Comparison of ENCODE assay signal across 8 cellular contexts in genomic region chr1:3795453-3796214, GRCh38. TPM values are rescaled to one million over a fixed set of nuclear protein-coding genes. Genes with fewer than 3 reads are reported as not detected.
DNase-seq lines count a peak whose midpoint lies in the region; ATAC-seq and TF ChIP-seq lines count a peak whose summit lies in the region.

No MANE protein-coding gene starts in this region.

- H3K27ac ChIP-seq in KMS-11 (peak overlapping the region; percentile 36; the same call in 1 of the 2 replicates), dorsolateral prefrontal cortex (peak overlapping the region in 36 of 59 donors; percentile 1 to 89 (median 77))

- peaks cover 3% of the 10 kb centered on the region for H3K36me3 Mint-ChIP-seq in activated naive CD4-positive, alpha-beta T cell treated with anti-CD3 and anti-CD28 coated beads for 36 hours (ENCODE audit: low read depth)
- no peaks in the 10 kb centered on the region for H3K36me3 Mint-ChIP-seq in natural killer cell treated with Interleukin-12 subunit alpha and Interleukin-12 subunit beta and Interleukin-15 and Interleukin-18, amount 100 ng/mL, for 72 hours

- no peaks in the 10 kb centered on the region for H4K20me1 ChIP-seq in KMS-11 (ENCODE audit: insufficient read depth)

- H3K27ac Mint-ChIP-seq in activated naive CD4-positive, alpha-beta T cell treated with anti-CD3 and anti-CD28 coated beads for 36 hours = no peak overlapping the region
- H3K27ac Mint-ChIP-seq in natural killer cell treated with Interleukin-12 subunit alpha and Interleukin-12 subunit beta and Interleukin-15 and Interleukin-18, amount 100 ng/mL, for 72 hours = peak overlapping the region; percentile 46 to 81

- ATAC-seq in natural killer cell treated with Interleukin-12 subunit alpha and Interleukin-12 subunit beta and Interleukin-15 and Interleukin-18, amount 100 ng/mL, for 72 hours = peak in 1 of 2 donors; percentile 55

- H3K27me3 ChIP-seq in KMS-11 (ENCODE audit: insufficient read depth, low read depth) (peaks cover 18% of the 10 kb centered on the region), dorsolateral prefrontal cortex (no peaks in the 10 kb centered on the region)

- peak overlapping the region; percentile 83 for H3K4me3 Mint-ChIP-seq in activated naive CD4-positive, alpha-beta T cell treated with anti-CD3 and anti-CD28 coated beads for 36 hours
- peak overlapping the region; percentile 88 for H3K4me3 Mint-ChIP-seq in natural killer cell treated with Interleukin-12 subunit alpha and Interleukin-12 subunit beta and Interleukin-15 and Interleukin-18, amount 100 ng/mL, for 72 hours

- H3K4me3 ChIP-seq in KMS-11 (IDR thresholded peaks at IDR 0.05; ENCODE audit: insufficient read depth, low read depth, low read length) = no peak overlapping the region
- H3K4me3 ChIP-seq in dorsolateral prefrontal cortex = peak overlapping the region; percentile 56 to 99 (median 92)

- H3K36me3 ChIP-seq in KMS-11 (ENCODE audit: insufficient read depth) = no peaks in the 10 kb centered on the region

- no peak for DNase-seq in activated naive CD4-positive, alpha-beta T cell treated with anti-CD3 and anti-CD28 coated beads for 36 hours
- no peak for DNase-seq in activated naive CD4-positive, alpha-beta T cell treated with anti-CD3 and anti-CD28 coated beads, Interleukin-2, amount 50 U/mL, for 16 hours
- DNase-seq in dorsolateral prefrontal cortex = no peak
- no peak for DNase-seq in natural killer cell treated with Interleukin-12 subunit alpha and Interleukin-12 subunit beta and Interleukin-15 and Interleukin-18, amount 100 ng/mL, for 72 hours (ENCODE audit: low spot score)
- DNase-seq in NCI-H2227 (lab: John Stamatoyannopoulos, UW; ENCODE audit: unreplicated experiment) = no peak
- no peak for DNase-seq in cerebellum (ENCODE audit: low spot score)
- no peak for DNase-seq in NCI-H1105 (lab: John Stamatoyannopoulos, UW)

- H3K9ac ChIP-seq in KMS-11 = peak overlapping the region; percentile 62

- peak overlapping the region; percentile 99 for H2AFZ ChIP-seq in KMS-11 (ENCODE audit: low read depth)

- peaks cover 35% of the 10 kb centered on the region for H3K79me2 ChIP-seq in KMS-11 (ENCODE audit: insufficient read depth, low read depth)

- H3K4me1 Mint-ChIP-seq in activated naive CD4-positive, alpha-beta T cell treated with anti-CD3 and anti-CD28 coated beads for 36 hours (ENCODE audit: low read depth) = peaks cover 41% of the 10 kb centered on the region
- H3K4me1 Mint-ChIP-seq in natural killer cell treated with Interleukin-12 subunit alpha and Interleukin-12 subunit beta and Interleukin-15 and Interleukin-18, amount 100 ng/mL, for 72 hours (ENCODE audit: low read depth in 2 of 2) = peaks cover 27 to 32% of the 10 kb centered on the region in 2 donors

- CTCF ChIA-PET in activated naive CD4-positive, alpha-beta T cell treated with anti-CD3 and anti-CD28 coated beads for 36 hours (lab: Charles Lee) = interaction anchor here (0.9 kb wide), 1 partner anchor 20 kb away, joined by 5 read pairs; no protein-coding TSS in a partner anchor

- no peak for TF ChIP-seq CTCF in KMS-11 (conservative IDR thresholded peaks at IDR 0.05; ENCODE audit: low read depth, low read length)
- no peak for TF ChIP-seq CTCF in dorsolateral prefrontal cortex (IDR thresholded peaks at IDR 0.05 in 54 of 56, conservative IDR thresholded peaks at IDR 0.05 in 2 of 56; ENCODE audit: low read depth in 1 of 56, partially characterized antibody in 56 of 56)

- peak overlapping the region; percentile 93 for H3K4me2 ChIP-seq in KMS-11

- H3K4me1 ChIP-seq in KMS-11 (ENCODE audit: low read depth, poor library complexity, severe bottlenecking) = peaks cover 14% of the 10 kb centered on the region

- intact Hi-C loops in activated naive CD4-positive, alpha-beta T cell treated with anti-CD3 and anti-CD28 coated beads for 36 hours (cut with micrococcal nuclease) = loop anchor here (1.0 kb wide), 6 partner anchors 23 to 304 kb away; partner anchors contain the start of genes C1orf174, CEP104, DFFB and SMIM1
- intact Hi-C loops in dorsolateral prefrontal cortex (cut with DNase I) = loop anchor here (2.0 to 10.0 kb wide), 5 partner anchors 49 to 171 kb away; partner anchors contain the start of genes TPRG1L (in 2 of the 2), CEP104 (in 1 of the 2) and DFFB (in 1 of the 2)

- H3K27me3 Mint-ChIP-seq in activated naive CD4-positive, alpha-beta T cell treated with anti-CD3 and anti-CD28 coated beads for 36 hours (ENCODE audit: low read depth) = peaks cover 3% of the 10 kb centered on the region
- H3K27me3 Mint-ChIP-seq in natural killer cell treated with Interleukin-12 subunit alpha and Interleukin-12 subunit beta and Interleukin-15 and Interleukin-18, amount 100 ng/mL, for 72 hours = peaks cover 0 to 3% of the 10 kb centered on the region in 2 donors

- no peaks in the 10 kb centered on the region for H3K9me3 Mint-ChIP-seq in activated naive CD4-positive, alpha-beta T cell treated with anti-CD3 and anti-CD28 coated beads for 36 hours
- H3K9me3 Mint-ChIP-seq in natural killer cell treated with Interleukin-12 subunit alpha and Interleukin-12 subunit beta and Interleukin-15 and Interleukin-18, amount 100 ng/mL, for 72 hours = peaks cover 3% of the 10 kb centered on the region

RNA-seq across cellular contexts. Expression of gene LRRC47, which starts 0.7 kb away (rescaled TPM):
- total RNA-seq in activated naive CD4-positive, alpha-beta T cell treated with anti-CD3 and anti-CD28 coated beads for 36 hours = 10 to 100 TPM; 22.0 to 23.9 TPM
- total RNA-seq in dorsolateral prefrontal cortex (10 to 100 TPM; 39.4 to 80.6 (median 62.9) TPM), cerebellum (21.0 TPM)
- 10 to 100 TPM; 46.4 to 54.1 TPM for total RNA-seq in natural killer cell treated with Interleukin-12 subunit alpha and Interleukin-12 subunit beta and Interleukin-15 and Interleukin-18, amount 100 ng/mL, for 72 hours

RNA-seq across cellular contexts. Expression of gene SMIM1, which starts 23.1 kb away (rescaled TPM):
- total RNA-seq in activated naive CD4-positive, alpha-beta T cell treated with anti-CD3 and anti-CD28 coated beads for 36 hours = 1 to 10 TPM in 1 of 2 experiments, under 1 TPM in 1; 0.83 to 2.0 TPM
- total RNA-seq in dorsolateral prefrontal cortex (10 to 100 TPM in 6 of 120 experiments, 1 to 10 TPM in 110, not detected in 4; 1.5 to 12.6 (median 5.2) TPM), cerebellum (1.7 TPM)
- not detected for total RNA-seq in natural killer cell treated with Interleukin-12 subunit alpha and Interleukin-12 subunit beta and Interleukin-15 and Interleukin-18, amount 100 ng/mL, for 72 hours

RNA-seq across cellular contexts. Expression of gene CCDC27, which starts 43.4 kb away (rescaled TPM):
- total RNA-seq in activated naive CD4-positive, alpha-beta T cell treated with anti-CD3 and anti-CD28 coated beads for 36 hours = not detected
- total RNA-seq in dorsolateral prefrontal cortex = under 1 TPM in 8 of 120 experiments, not detected in 112; 0.17 to 0.39 (median 0.21) TPM
- not detected for total RNA-seq in natural killer cell treated with Interleukin-12 subunit alpha and Interleukin-12 subunit beta and Interleukin-15 and Interleukin-18, amount 100 ng/mL, for 72 hours
- total RNA-seq in cerebellum = not detected
